8 cellular contexts compared by ENCODE assay signal in the genomic region with DNA sequence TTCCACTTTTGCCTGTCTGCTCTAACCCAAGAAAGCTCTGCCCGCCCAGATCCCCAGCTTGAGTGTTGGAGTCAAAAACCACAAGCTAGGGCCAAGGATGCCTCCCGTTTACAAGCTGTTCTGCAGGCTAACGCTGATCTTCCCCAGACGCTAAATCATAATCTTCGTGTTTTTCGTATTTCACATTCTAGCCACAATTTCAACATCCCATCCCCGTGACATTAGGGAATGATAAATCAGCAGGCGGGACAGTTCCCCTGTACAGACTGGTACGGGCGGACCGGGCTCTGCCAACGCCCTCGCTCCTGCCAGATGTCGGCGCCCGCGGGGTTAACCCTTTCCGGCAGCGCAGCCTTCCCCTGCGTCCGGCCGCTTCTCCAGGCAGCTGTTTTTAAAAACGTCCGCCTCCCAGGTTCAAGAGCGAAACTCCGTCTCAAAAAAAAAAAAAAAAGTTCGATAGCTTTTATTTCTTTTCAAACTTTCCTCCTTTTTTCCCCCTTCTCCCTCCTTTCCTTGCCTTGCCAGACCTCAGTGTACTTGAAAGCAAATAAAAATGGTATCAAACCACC.
DNase-seq lines count a peak whose midpoint lies in the region; ATAC-seq and TF ChIP-seq lines count a peak whose summit lies in the region.

No MANE protein-coding gene starts in this region.

- H3K27ac Mint-ChIP-seq in activated naive CD8-positive, alpha-beta T cell treated with anti-CD3 and anti-CD28 coated beads for 36 hours: no peak overlapping the region
- no peak overlapping the region for H3K27ac Mint-ChIP-seq in Calu3 (ENCODE audit: unreplicated experiment)

- H3K4me1 ChIP-seq in heart right ventricle (peaks cover 0 to 13% (median 11%) of the 10 kb centered on the region in 9 donors), psoas muscle (peaks cover 8% of the 10 kb centered on the region)

- H3K36me3 ChIP-seq in heart right ventricle (no peaks in the 10 kb centered on the region), psoas muscle (ENCODE audit: insufficient read depth in 1 of 2, low read depth in 1 of 2) (no peaks in the 10 kb centered on the region)

- peak overlapping the region; percentile 38 for H3K4me3 Mint-ChIP-seq in activated naive CD8-positive, alpha-beta T cell treated with anti-CD3 and anti-CD28 coated beads for 36 hours
- H3K4me3 Mint-ChIP-seq in Calu3 (ENCODE audit: low read depth, unreplicated experiment): no peak overlapping the region

- CTCF ChIA-PET in Calu3 (lab: Charles Lee): interaction anchor here (0.6 kb wide), 1 partner anchor 170 kb away, joined by 3 read pairs; no protein-coding TSS in a partner anchor

- peaks cover 77% of the 10 kb centered on the region for H3K27me3 Mint-ChIP-seq in activated naive CD8-positive, alpha-beta T cell treated with anti-CD3 and anti-CD28 coated beads for 36 hours
- H3K27me3 Mint-ChIP-seq in Calu3 (ENCODE audit: unreplicated experiment): peaks cover 94% of the 10 kb centered on the region

- no peak overlapping the region for H3K27ac ChIP-seq in heart right ventricle
- no peak overlapping the region for H3K27ac ChIP-seq in psoas muscle

- TF ChIP-seq CTCF in heart right ventricle (IDR thresholded peaks at IDR 0.05): no peak
- no peak for TF ChIP-seq CTCF in psoas muscle (IDR thresholded peaks at IDR 0.05)
- no peak for TF ChIP-seq CTCF in Calu3 (IDR thresholded peaks at IDR 0.05; ENCODE audit: unreplicated experiment)
- no peak for TF ChIP-seq CTCF in GM13977 (IDR thresholded peaks at IDR 0.05; ENCODE audit: extremely low read depth, insufficient read depth, missing control alignments)

- intact Hi-C loops in heart right ventricle (cut with DNase I) (loop anchor here in 1 of 10 donors (10.0 kb wide), 1 partner anchor 51 kb away; no protein-coding TSS in a partner anchor), psoas muscle (cut with DNase I) (no loop called here), Calu3 (cut with micrococcal nuclease; ENCODE audit: unreplicated experiment) (no loop called here)

- no TSS peak for BruUV-seq in Calu3 (replicated peaks; lab: Mats Ljungman, UMichigan)

- in situ Hi-C loops in GM13977 (cut with MboI; ENCODE audit: low pct_unique_long_range_greater_than_20kb, low sequenced_read_pairs, unreplicated experiment): no loop called here

- H3K4me1 Mint-ChIP-seq in activated naive CD8-positive, alpha-beta T cell treated with anti-CD3 and anti-CD28 coated beads for 36 hours: peaks cover 6% of the 10 kb centered on the region
- H3K4me1 Mint-ChIP-seq in Calu3 (ENCODE audit: low read depth, unreplicated experiment): peaks cover 9% of the 10 kb centered on the region

- peak overlapping the region; percentile 8 to 43 (median 42) for H3K4me3 ChIP-seq in heart right ventricle
- H3K4me3 ChIP-seq in psoas muscle: peak overlapping the region; percentile 51

- H3K27me3 ChIP-seq in heart right ventricle (peaks cover 0 to 71% (median 51%) of the 10 kb centered on the region in 7 donors), psoas muscle (ENCODE audit: insufficient read depth in 3 of 3, low read length in 2 of 3) (peaks cover 0 to 33% (median 6%) of the 10 kb centered on the region in 3 donors)

- ATAC-seq in heart right ventricle (peak in 3 of 8 donors; percentile 43 to 78 (median 52)), psoas muscle (peak in 3 of 4 donors; percentile 54 to 55 (median 54))

- no peaks in the 10 kb centered on the region for H3K36me3 Mint-ChIP-seq in activated naive CD8-positive, alpha-beta T cell treated with anti-CD3 and anti-CD28 coated beads for 36 hours
- H3K36me3 Mint-ChIP-seq in Calu3 (ENCODE audit: insufficient read depth, unreplicated experiment): no peaks in the 10 kb centered on the region

- H3K9me3 ChIP-seq in heart right ventricle: no peaks in the 10 kb centered on the region
- H3K9me3 ChIP-seq in psoas muscle: no peaks in the 10 kb centered on the region

- 1% methylated on average over 27 of the region's 27 CpGs for WGBS in heart right ventricle, 2 donors
- 1% methylated on average over 27 of the region's 27 CpGs for WGBS in psoas muscle, 3 donors

- no peaks in the 10 kb centered on the region for H3K9me3 Mint-ChIP-seq in activated naive CD8-positive, alpha-beta T cell treated with anti-CD3 and anti-CD28 coated beads for 36 hours
- H3K9me3 Mint-ChIP-seq in Calu3 (ENCODE audit: low read depth, unreplicated experiment): no peaks in the 10 kb centered on the region

- DNase-seq in AG08395 (ENCODE audit: low spot score): peak; percentile 78
- peak; percentile 74 for DNase-seq in HT1080 (ENCODE audit: low read depth)
- peak; percentile 16 for DNase-seq in activated naive CD8-positive, alpha-beta T cell treated with anti-CD3 and anti-CD28 coated beads for 36 hours
- peak in 1 of 2 donors; percentile 9 for DNase-seq in heart right ventricle
- peak; percentile 37 to 55 for DNase-seq in psoas muscle
- DNase-seq in Calu3: no peak
- DNase-seq in NCI-H1436 treated with DMSO at 0.1 percent for 48 hours (lab: John Stamatoyannopoulos, UW): no peak
- no peak for DNase-seq in GM13977 (ENCODE audit: low spot score)

Comparison
In these comparisons a context has a peak if more than half of its experiments do, and no peak if none do; other contexts are left out.
1. DNase-seq: peak in AG08395 (single experiment), HT1080 (single experiment), activated naive CD8-positive, alpha-beta T cell treated with anti-CD3 and anti-CD28 coated beads for 36 hours (single experiment) and psoas muscle (2 of 2); none in Calu3 (single experiment), NCI-H1436 treated with DMSO at 0.1 percent for 48 hours (single experiment) and GM13977 (single experiment).